Comparison of ENCODE assay signal across 8 cellular contexts in the genomic region with DNA sequence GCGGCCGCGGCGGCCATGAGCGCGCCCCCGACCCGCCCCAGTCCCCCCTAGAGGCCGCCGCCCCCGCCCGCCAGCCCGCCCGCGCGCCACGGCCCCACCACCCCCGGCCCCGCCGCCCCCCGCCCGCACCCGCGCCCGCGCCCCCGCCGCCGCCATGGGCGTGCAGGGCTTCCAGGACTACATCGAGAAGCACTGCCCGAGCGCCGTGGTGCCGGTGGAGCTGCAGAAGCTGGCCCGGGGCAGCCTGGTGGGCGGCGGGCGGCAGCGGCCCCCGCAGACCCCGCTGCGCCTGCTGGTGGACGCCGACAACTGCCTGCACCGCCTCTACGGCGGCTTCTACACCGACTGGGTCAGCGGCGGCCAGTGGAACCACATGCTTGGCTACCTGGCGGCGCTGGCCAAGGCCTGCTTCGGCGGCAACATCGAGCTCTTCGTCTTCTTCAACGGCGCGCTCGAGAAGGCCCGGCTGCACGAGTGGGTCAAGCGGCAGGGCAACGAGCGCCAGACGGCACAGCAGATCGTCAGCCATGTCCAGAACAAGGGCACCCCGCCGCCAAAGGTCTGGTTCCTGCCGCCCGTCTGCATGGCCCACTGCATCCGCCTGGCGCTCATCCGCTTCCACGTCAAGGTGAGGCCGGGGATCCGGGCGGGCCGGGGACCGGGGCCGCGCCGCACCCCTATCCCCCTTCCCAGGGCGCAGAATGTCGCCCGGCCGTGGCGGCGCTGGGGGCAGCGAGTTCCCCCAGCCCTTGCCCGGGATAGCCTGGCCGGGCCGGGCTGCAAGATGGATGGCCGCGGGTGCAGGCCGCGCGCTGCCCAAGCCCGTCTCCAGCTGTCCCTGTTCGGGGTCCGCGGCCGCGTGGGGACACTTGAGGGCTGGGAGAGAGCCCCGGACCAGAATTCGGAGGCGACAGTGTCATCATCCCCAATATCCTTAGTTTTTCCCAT. TPM values are rescaled to one million over a fixed set of nuclear protein-coding genes. Genes with fewer than 3 reads are reported as not detected.
DNase-seq lines count a peak whose midpoint lies in the region; ATAC-seq, FAIRE-seq and TF ChIP-seq lines count a peak whose summit lies in the region.

No MANE protein-coding gene starts in this region.

- H3K4me2 ChIP-seq in HepG2 (ENCODE audit: low read depth, low read length) = peak overlapping the region; percentile 86

- H3K27ac ChIP-seq in HepG2 (ENCODE audit: extremely low read length, insufficient read depth, low read length) = peak overlapping the region; percentile 88

- peaks cover 64% of the 10 kb centered on the region for H3K79me2 ChIP-seq in HepG2 (ENCODE audit: insufficient read depth, low read length)

- intact Hi-C loops in activated CD4-positive, alpha-beta T cell treated with anti-CD3 and anti-CD28 coated beads for 36 hours (cut with DNase I, micrococcal nuclease) = loop anchor here (1.0 to 10.0 kb wide), 19 partner anchors 49 to 1865 kb away; a partner anchor contains a TSS
- intact Hi-C loops in HepG2 (cut with micrococcal nuclease; ENCODE audit: unreplicated experiment) = loop anchor here (5.0 kb wide), 2 partner anchors 115 to 140 kb away; no protein-coding TSS in a partner anchor

- no TSS peak for BruUV-seq in HepG2 (replicated peaks; lab: Mats Ljungman, UMichigan)

- peak overlapping the region; percentile 89 for H3K4me3 Mint-ChIP-seq in activated CD4-positive, alpha-beta T cell treated with anti-CD3 and anti-CD28 coated beads for 36 hours

- peaks cover 47% of the 10 kb centered on the region for H3K4me1 ChIP-seq in HepG2 (ENCODE audit: insufficient read depth, low read length)

- POLR2A ChIA-PET in activated CD4-positive, alpha-beta T cell treated with anti-CD3 and anti-CD28 coated beads for 36 hours (lab: Charles Lee) = no interaction called here
- POLR2A ChIA-PET in HepG2 (lab: Yijun Ruan, JAX) = interaction anchor here (0.8 to 2.1 kb wide), 3 partner anchors 13 to 318 kb away, joined by 3 to 5 read pairs (median 5); a partner anchor contains a TSS

- under 1% methylated on average over 19 of the region's 108 CpGs for WGBS in HepG2 (ENCODE audit: low lambda C conversion rate)

- H4K20me1 ChIP-seq in HepG2 (ENCODE audit: insufficient read depth, low read length) = peaks cover 29% of the 10 kb centered on the region

- peaks cover 3 to 16% of the 10 kb centered on the region in 2 experiments; a peak in 3 of 5 replicates for H3K36me3 ChIP-seq in HepG2 (replicated peaks in 1 of 2; ENCODE audit: control insufficient read depth in 1 of 2, insufficient read depth in 2 of 2, low read length in 2 of 2)

- DNase-seq in NCI-H2227 (lab: John Stamatoyannopoulos, UW; ENCODE audit: unreplicated experiment) (peak; percentile 34), NCI-H2227 treated with DMSO at 0.1 percent for 48 hours (lab: John Stamatoyannopoulos, UW) (no peak), HuH-7.5 (ENCODE audit: low spot score) (peak; percentile 47), choroid plexus epithelial cell (ENCODE audit: low read depth) (peak; percentile 48), HepG2 (ENCODE audit: low spot score) (peak; percentile 16)
- DNase-seq in activated CD4-positive, alpha-beta T cell treated with anti-CD3 and anti-CD28 coated beads for 36 hours = peak; percentile 68
- DNase-seq in stimulated activated CD4-positive, alpha-beta T cell treated with anti-CD3 and anti-CD28 coated beads, Interleukin-4, amount 100 ng/mL, for 4 hours = peak; percentile 15 to 47

- peaks cover 43% of the 10 kb centered on the region for H3K36me3 Mint-ChIP-seq in activated CD4-positive, alpha-beta T cell treated with anti-CD3 and anti-CD28 coated beads for 36 hours (ENCODE audit: low read depth)

- peak overlapping the region; percentile 96 for H3K27ac Mint-ChIP-seq in activated CD4-positive, alpha-beta T cell treated with anti-CD3 and anti-CD28 coated beads for 36 hours

- CTCF ChIA-PET in activated CD4-positive, alpha-beta T cell treated with anti-CD3 and anti-CD28 coated beads for 36 hours (lab: Charles Lee) = interaction anchor here (0.7 to 1.8 kb wide), 2 partner anchors 114 to 206 kb away, joined by 3 to 11 read pairs; no protein-coding TSS in a partner anchor
- CTCF ChIA-PET in HepG2 (lab: Yijun Ruan, JAX; ENCODE audit: low intra/inter-chr PET ratio, low total read pairs) = no interaction called here

- in situ Hi-C loops in HepG2 (cut with HindIII; ENCODE audit: extremely low pct_ligation_motif_present, low pct_unique_long_range_greater_than_20kb) = no loop called here

- no peak overlapping the region for H2AFZ ChIP-seq in HepG2 (ENCODE audit: low read length)

- no peaks in the 10 kb centered on the region for H3K27me3 Mint-ChIP-seq in activated CD4-positive, alpha-beta T cell treated with anti-CD3 and anti-CD28 coated beads for 36 hours

- peaks cover 38% of the 10 kb centered on the region for H3K4me1 Mint-ChIP-seq in activated CD4-positive, alpha-beta T cell treated with anti-CD3 and anti-CD28 coated beads for 36 hours

- no peak for FAIRE-seq in HepG2 (lab: Jason Lieb, UNC)

- no peaks in the 10 kb centered on the region; a peak in 1 of 5 replicates for H3K27me3 ChIP-seq in HepG2 (ENCODE audit: control insufficient read depth in 1 of 2, insufficient read depth in 2 of 2, low read length in 2 of 2)

- TF ChIP-seq RAD21 in HepG2 (CRISPR knock-in tag; IDR thresholded peaks at IDR 0.05) = 0 out of 2 replicates have a peak, but pooled peaks have one; percentile 32

- TF ChIP-seq CTCF in choroid plexus epithelial cell (conservative IDR thresholded peaks at IDR 0.05; ENCODE audit: low read depth, low read length) = no peak
- TF ChIP-seq CTCF in HepG2 (CRISPR knock-in tag; IDR thresholded peaks at IDR 0.05) = no peak

- no peak for TF ChIP-seq EP300 in HepG2 (IDR thresholded peaks at IDR 0.05; ENCODE audit: low read depth in 2 of 2, low read length in 2 of 2)
- no peak for TF ChIP-seq EP300 in HepG2 (CRISPR knock-in tag; IDR thresholded peaks at IDR 0.05; ENCODE audit: borderline replicate concordance)

- peak overlapping the region; percentile 95 for H3K9ac ChIP-seq in HepG2 (ENCODE audit: insufficient read depth, low read depth, low read length)

- H3K4me3 ChIP-seq in choroid plexus epithelial cell (ENCODE audit: low read depth, low read length) (peak overlapping the region; percentile 88), HepG2 (replicated peaks in 1 of 3; ENCODE audit: insufficient read depth in 1 of 3, low read depth in 2 of 3, low read length in 3 of 3) (peak overlapping the region; percentile 95 to 99 (median 95))

- peak; percentile 2 for ATAC-seq in activated CD4-positive, alpha-beta T cell treated with anti-CD3 and anti-CD28 coated beads for 36 hours
- ATAC-seq in HepG2 (peak; percentile 51), GM18870 (IDR thresholded peaks at IDR 0.05; ENCODE audit: unreplicated experiment) (no peak)

- no peaks in the 10 kb centered on the region for H3K9me3 Mint-ChIP-seq in activated CD4-positive, alpha-beta T cell treated with anti-CD3 and anti-CD28 coated beads for 36 hours (ENCODE audit: low read depth)

- no peaks in the 10 kb centered on the region for H3K9me3 ChIP-seq in HepG2 (ENCODE audit: low read length)

- no peak for TF ChIP-seq POLR2A in HepG2 (IDR thresholded peaks at IDR 0.05; ENCODE audit: insufficient read depth in 1 of 2, low read depth in 2 of 2, low read length in 2 of 2)

RNA-seq across cellular contexts. Expression of a gene that starts 0.6 kb away (rescaled TPM):
- 100 to 1,000 TPM; 115 to 154 TPM for total RNA-seq in activated CD4-positive, alpha-beta T cell treated with anti-CD3 and anti-CD28 coated beads for 36 hours
- total RNA-seq in HepG2 (2016; rRNA removed; fragmentation: Illumina TruSeq; extraction: Trizol) = 41.3 and 41.8 TPM in 2 replicates
- 99.4 and 110 TPM in 2 replicates for total RNA-seq in HepG2 (2016; cell fraction: cytosol; rRNA removed; fragmentation: Illumina TruSeq; extraction: Trizol; ENCODE audit: low read depth)
- total RNA-seq in HepG2 (2016; cell fraction: insoluble cytoplasmic fraction; rRNA removed; fragmentation: Illumina TruSeq; extraction: Trizol) = 34.8 and 42.4 TPM in 2 replicates
- 53.4 and 57.8 TPM in 2 replicates for total RNA-seq in HepG2 (2016; cell fraction: membrane; rRNA removed; fragmentation: Illumina TruSeq; extraction: Trizol)
- total RNA-seq in HepG2 (2016; cell fraction: nucleus; rRNA removed; fragmentation: Illumina TruSeq; extraction: Trizol) = 46.0 and 59.3 TPM in 2 replicates
- 39.2 and 44.4 TPM in 2 replicates for polyA plus RNA-seq in HepG2 (2011; rRNA removed)
- 26.9 and 28.9 TPM in 2 replicates for polyA plus RNA-seq in HepG2 (2011; cell fraction: cytosol; rRNA removed)
- polyA plus RNA-seq in HepG2 (2011; cell fraction: nucleus; rRNA removed) = 51.5 and 59.5 TPM in 2 replicates
- polyA plus RNA-seq in HepG2 (2012) = 31.6 and 31.7 TPM in 2 replicates
- 9.1 and 10.0 TPM in 2 replicates for polyA plus RNA-seq in HepG2 (2016; cell fraction: cytosol; fragmentation: Illumina TruSeq; extraction: Trizol; ENCODE audit: low read depth)
- 45.9 and 57.3 TPM in 2 replicates for polyA plus RNA-seq in HepG2 (2016; cell fraction: insoluble cytoplasmic fraction; fragmentation: Illumina TruSeq; extraction: Trizol; ENCODE audit: low read depth)
- 27.2 and 34.6 TPM in 2 replicates for polyA plus RNA-seq in HepG2 (2016; cell fraction: membrane; fragmentation: Illumina TruSeq; extraction: Trizol; ENCODE audit: low read depth)
- polyA plus RNA-seq in HepG2 (2016; cell fraction: nucleus; fragmentation: Illumina TruSeq; extraction: Trizol; ENCODE audit: insufficient read depth, low read depth) = 71.5 and 73.7 TPM in 2 replicates
- 98.1 and 226 TPM in 2 replicates for polyA minus RNA-seq in HepG2 (2011; rRNA and poly(A)+ RNA removed; ENCODE audit: low replicate concordance)
- 69.2 and 72.5 TPM in 2 replicates for polyA minus RNA-seq in HepG2 (2011; cell fraction: cytosol; rRNA and poly(A)+ RNA removed)
- 102 and 129 TPM in 2 replicates for polyA minus RNA-seq in HepG2 (2011; cell fraction: nucleus; rRNA and poly(A)+ RNA removed)

RNA-seq across cellular contexts. Expression of a gene that starts 1.3 kb away (rescaled TPM):
- 10 to 100 TPM; 38.7 to 43.1 TPM for total RNA-seq in activated CD4-positive, alpha-beta T cell treated with anti-CD3 and anti-CD28 coated beads for 36 hours
- total RNA-seq in HepG2 (2016; rRNA removed; fragmentation: Illumina TruSeq; extraction: Trizol) = 32.0 and 34.6 TPM in 2 replicates
- total RNA-seq in HepG2 (2016; cell fraction: cytosol; rRNA removed; fragmentation: Illumina TruSeq; extraction: Trizol; ENCODE audit: low read depth) = 63.1 and 65.2 TPM in 2 replicates
- total RNA-seq in HepG2 (2016; cell fraction: insoluble cytoplasmic fraction; rRNA removed; fragmentation: Illumina TruSeq; extraction: Trizol) = 30.3 and 34.1 TPM in 2 replicates
- 105 and 109 TPM in 2 replicates for total RNA-seq in HepG2 (2016; cell fraction: membrane; rRNA removed; fragmentation: Illumina TruSeq; extraction: Trizol)
- 19.5 and 23.6 TPM in 2 replicates for total RNA-seq in HepG2 (2016; cell fraction: nucleus; rRNA removed; fragmentation: Illumina TruSeq; extraction: Trizol)
- polyA plus RNA-seq in HepG2 (2011; rRNA removed) = 23.8 and 28.2 TPM in 2 replicates
- 19.2 and 21.3 TPM in 2 replicates for polyA plus RNA-seq in HepG2 (2011; cell fraction: cytosol; rRNA removed)
- polyA plus RNA-seq in HepG2 (2011; cell fraction: nucleus; rRNA removed) = 13.3 and 17.0 TPM in 2 replicates
- 16.2 and 23.6 TPM in 2 replicates for polyA plus RNA-seq in HepG2 (2012)
- polyA plus RNA-seq in HepG2 (2016; cell fraction: cytosol; fragmentation: Illumina TruSeq; extraction: Trizol; ENCODE audit: low read depth) = 84.3 and 93.9 TPM in 2 replicates
- polyA plus RNA-seq in HepG2 (2016; cell fraction: insoluble cytoplasmic fraction; fragmentation: Illumina TruSeq; extraction: Trizol; ENCODE audit: low read depth) = 36.9 and 39.3 TPM in 2 replicates
- polyA plus RNA-seq in HepG2 (2016; cell fraction: membrane; fragmentation: Illumina TruSeq; extraction: Trizol; ENCODE audit: low read depth) = 109 and 110 TPM in 2 replicates
- 28.1 and 30.4 TPM in 2 replicates for polyA plus RNA-seq in HepG2 (2016; cell fraction: nucleus; fragmentation: Illumina TruSeq; extraction: Trizol; ENCODE audit: insufficient read depth, low read depth)
- 19.7 and 40.4 TPM in 2 replicates for polyA minus RNA-seq in HepG2 (2011; rRNA and poly(A)+ RNA removed; ENCODE audit: low replicate concordance)
- 12.2 and 13.4 TPM in 2 replicates for polyA minus RNA-seq in HepG2 (2011; cell fraction: cytosol; rRNA and poly(A)+ RNA removed)
- polyA minus RNA-seq in HepG2 (2011; cell fraction: nucleus; rRNA and poly(A)+ RNA removed) = 30.3 and 39.2 TPM in 2 replicates
